In genomic region chr11:115921540-115921939, GRCh38 we compare ENCODE assay signal across 17 cellular contexts.
DNase-seq lines count a peak whose midpoint lies in the region; ATAC-seq and TF ChIP-seq lines count a peak whose summit lies in the region.
"Had no signal": no experiment of that assay in that cellular context is flagged by ENCODE, and none has a peak within 500 bp of the region (broad histone marks: within the 10 kb centered on the region; RNA-seq: fewer than 3 reads in every experiment).

No MANE protein-coding gene starts in this region.

- TF ChIP-seq POLR2A in testis (IDR thresholded peaks at IDR 0.05): no peak

- H3K27me3 Mint-ChIP-seq in endodermal cell (ENCODE audit: insufficient read depth): peaks cover 35% of the 10 kb centered on the region

- peaks cover 5% of the 10 kb centered on the region for H3K27me3 ChIP-seq in endodermal cell (ENCODE audit: control insufficient read depth, insufficient read depth, low read length, poor library complexity, severe bottlenecking)
- H3K27me3 ChIP-seq in left ventricle myocardium inferior (ENCODE audit: low read depth): peaks cover 42% of the 10 kb centered on the region
- H3K27me3 ChIP-seq in testis: no peaks in the 10 kb centered on the region
- H3K27me3 ChIP-seq: BLaER1 had no signal

- H3K4me1 ChIP-seq in OCI-LY7 (ENCODE audit: insufficient read depth, low read length, poor library complexity, severe bottlenecking) (peaks cover 36% of the 10 kb centered on the region), endodermal cell (ENCODE audit: control insufficient read depth, insufficient read depth, low read length) (no peaks in the 10 kb centered on the region), left ventricle myocardium inferior (no peaks in the 10 kb centered on the region), testis (no peaks in the 10 kb centered on the region)

- 86 to 95% methylated on average over 3 of the region's 3 CpGs for WGBS in endodermal cell (ENCODE audit: insufficient coverage in 1 of 2, insufficient read length in 1 of 2), 2 experiments
- WGBS in testis, 2 donors: 92 to 98% methylated on average over 3 of the region's 3 CpGs

- H3K27ac Mint-ChIP-seq in endodermal cell: no peak overlapping the region
- H3K27ac Mint-ChIP-seq: CD4-positive, CD25-positive, alpha-beta regulatory T cell had no signal

- H3K9me3 Mint-ChIP-seq in endodermal cell: no peaks in the 10 kb centered on the region

- H2AFZ ChIP-seq in OCI-LY7 (ENCODE audit: low read length): no peak overlapping the region

- no peaks in the 10 kb centered on the region for H3K79me2 ChIP-seq in OCI-LY7 (ENCODE audit: insufficient read depth, low read depth, low read length)

- peak; percentile 91 for DNase-seq in GM12865 (ENCODE audit: low read depth)
- no peak for DNase-seq in OCI-LY7 (ENCODE audit: low spot score)
- peak; percentile 23 for DNase-seq in renal cortical epithelial cell (ENCODE audit: low read depth)
- DNase-seq in endodermal cell: no peak
- DNase-seq in ACHN: no peak
- no peak for DNase-seq in left ventricle myocardium inferior
- DNase-seq in testis: no peak
- DNase-seq: CD4-positive, CD25-positive, alpha-beta regulatory T cell; HCEC 1CT; NCI-H1417 treated with DMSO at 0.1 percent for 48 hours; NCI-H1694 treated with DMSO at 0.1 percent for 48 hours; NCI-H2081 treated with DMSO at 0.1 percent for 48 hours; SK-N-SH; SW 1271 had no signal

- H3K9me2 ChIP-seq in OCI-LY7 (ENCODE audit: insufficient read depth, low read length): no peaks in the 10 kb centered on the region
- H3K9me2 ChIP-seq: SK-N-SH had no signal

- H3K36me3 ChIP-seq in OCI-LY7 (ENCODE audit: insufficient read depth, low read length) (no peaks in the 10 kb centered on the region), endodermal cell (ENCODE audit: control insufficient read depth, insufficient read depth, low read length) (no peaks in the 10 kb centered on the region), left ventricle myocardium inferior (no peaks in the 10 kb centered on the region), testis (ENCODE audit: low read depth, missing control alignments) (no peaks in the 10 kb centered on the region)
- H3K36me3 ChIP-seq: BLaER1 had no signal

- H3K4me1 Mint-ChIP-seq in endodermal cell: peaks cover 12% of the 10 kb centered on the region

- H3K9ac ChIP-seq in endodermal cell (ENCODE audit: extremely low read depth, low read length, poor library complexity, severe bottlenecking): no peak overlapping the region
- H3K9ac ChIP-seq: BLaER1, SK-N-SH had no signal

- intact Hi-C loops in OCI-LY7 (cut with micrococcal nuclease; ENCODE audit: unreplicated experiment): no loop called here
- intact Hi-C loops in left ventricle myocardium inferior (cut with micrococcal nuclease): no loop called here
- intact Hi-C loops in testis (cut with DNase I; ENCODE audit: low total_unique reads): no loop called here

- no peaks in the 10 kb centered on the region for H4K20me1 ChIP-seq in OCI-LY7 (ENCODE audit: insufficient read depth, low read length)
- H4K20me1 ChIP-seq: BLaER1 had no signal

- no peaks in the 10 kb centered on the region for H3K36me3 Mint-ChIP-seq in endodermal cell (ENCODE audit: low read depth)
- H3K36me3 Mint-ChIP-seq: CD4-positive, CD25-positive, alpha-beta regulatory T cell had no signal

- H3K27ac ChIP-seq in OCI-LY7 (ENCODE audit: low read depth, low read length, poor library complexity, severe bottlenecking) (no peak overlapping the region), endodermal cell (ENCODE audit: low read depth, low read length) (no peak overlapping the region), left ventricle myocardium inferior (replicated peaks) (no peak overlapping the region), testis (no peak overlapping the region)
- H3K27ac ChIP-seq: BLaER1, HL-60 had no signal

- no TSS peak for BruUV-seq in OCI-LY7 (replicated peaks; lab: Mats Ljungman, UMichigan)

- ATAC-seq in GM21619 (IDR thresholded peaks at IDR 0.05; ENCODE audit: unreplicated experiment): peak; percentile 11

- H3K4me3 ChIP-seq in GM12865 (ENCODE audit: low read depth, low read length) (peak overlapping the region; percentile 30), OCI-LY7 (ENCODE audit: low read depth, low read length, poor library complexity, severe bottlenecking) (no peak overlapping the region), endodermal cell (ENCODE audit: low read length) (no peak overlapping the region), left ventricle myocardium inferior (no peak overlapping the region), testis (no peak overlapping the region)
- H3K4me3 ChIP-seq: BLaER1 had no signal

- H3K9me3 ChIP-seq in OCI-LY7 (ENCODE audit: low read length) (no peaks in the 10 kb centered on the region), endodermal cell (ENCODE audit: control insufficient read depth, low read length) (no peaks in the 10 kb centered on the region), left ventricle myocardium inferior (replicated peaks) (no peaks in the 10 kb centered on the region), testis (no peaks in the 10 kb centered on the region)
- H3K9me3 ChIP-seq: BLaER1, SK-N-SH had no signal

- in situ Hi-C loops in ACHN (cut with HindIII; ENCODE audit: low pct_ligation_motif_present, low pct_unique_long_range_greater_than_20kb, low sequenced_read_pairs): no loop called here

- no peak for TF ChIP-seq CTCF in GM12865 (IDR thresholded peaks at IDR 0.05; ENCODE audit: insufficient read depth, low read depth, low read length, missing control alignments)
- TF ChIP-seq CTCF in OCI-LY7 (conservative IDR thresholded peaks at IDR 0.05; ENCODE audit: low read length): no peak
- TF ChIP-seq CTCF in endodermal cell (conservative IDR thresholded peaks at IDR 0.05): no peak
- no peak for TF ChIP-seq CTCF in left ventricle myocardium inferior (IDR thresholded peaks at IDR 0.05; ENCODE audit: borderline replicate concordance)
- TF ChIP-seq CTCF in testis (IDR thresholded peaks at IDR 0.05): no peak

- H3K4me2 ChIP-seq in OCI-LY7 (ENCODE audit: low read length): peak overlapping the region; percentile 14
- H3K4me2 ChIP-seq: BLaER1, SK-N-SH had no signal

- no peak overlapping the region for H3K4me3 Mint-ChIP-seq in endodermal cell
- H3K4me3 Mint-ChIP-seq: CD4-positive, CD25-positive, alpha-beta regulatory T cell had no signal

- POLR2A ChIA-PET in OCI-LY7 (lab: Charles Lee): interaction anchor here (0.6 to 5.2 kb wide), 3 partner anchors 7 to 20 kb away, joined by 3 to 44 read pairs (median 10); no protein-coding TSS in a partner anchor

- CTCF ChIA-PET in OCI-LY7 (lab: Charles Lee; ENCODE audit: unreplicated experiment): interaction anchor here (2.6 kb wide), 1 partner anchor 9 kb away, joined by 15 read pairs; no protein-coding TSS in a partner anchor

Comparison
In these comparisons a context has a peak if more than half of its experiments do, and no peak if none do; other contexts are left out.
1. DNase-seq: peak in GM12865 (single experiment) and renal cortical epithelial cell (single experiment); none in OCI-LY7 (single experiment), endodermal cell (single experiment), ACHN (single experiment), left ventricle myocardium inferior (single experiment) and testis (single experiment).